Comparison of ENCODE assay signal across 9 cellular contexts in genomic region chr6:37624606-37625574, GRCh38.
DNase-seq lines count a peak whose midpoint lies in the region; ATAC-seq and TF ChIP-seq lines count a peak whose summit lies in the region.
"Had no signal": no experiment of that assay in that cellular context is flagged by ENCODE, and none has a peak within 500 bp of the region (broad histone marks: within the 10 kb centered on the region; RNA-seq: fewer than 3 reads in every experiment).

No MANE protein-coding gene starts in this region.

- no peaks in the 10 kb centered on the region for H3K36me3 ChIP-seq in OCI-LY3 (replicated peaks; ENCODE audit: low read depth, low read length)

- H3K56ac ChIP-seq in H9 (ENCODE audit: insufficient read length, low read depth, low read length): no peak overlapping the region

- no peak overlapping the region for H4K91ac ChIP-seq in H9 (ENCODE audit: insufficient read length, low read depth, low read length)

- no peak overlapping the region for H3K27ac Mint-ChIP-seq in effector memory CD8-positive, alpha-beta T cell
- H3K27ac Mint-ChIP-seq in H9: no peak overlapping the region
- H3K27ac Mint-ChIP-seq: stimulated activated naive CD8-positive, alpha-beta T cell treated with anti-CD3 and anti-CD28 coated beads, Interleukin-15, Interleukin-2, amounts not matched to agents 100 ng/mL and 50 ng/mL, for 24 hours had no signal

- peak overlapping the region; percentile 19; the same call in 1 of the 2 replicates for H3K4me3 ChIP-seq in OCI-LY3 (ENCODE audit: low read length)

- H4K8ac ChIP-seq in H9 (replicated peaks; ENCODE audit: insufficient read length, low read depth, low read length): no peak overlapping the region

- no peaks in the 10 kb centered on the region for H3K23me2 ChIP-seq in H9 (ENCODE audit: insufficient read length, low read depth, low read length, poor library complexity, severe bottlenecking)

- no peaks in the 10 kb centered on the region for H3K9me3 Mint-ChIP-seq in effector memory CD8-positive, alpha-beta T cell
- no peaks in the 10 kb centered on the region for H3K9me3 Mint-ChIP-seq in H9
- H3K9me3 Mint-ChIP-seq: stimulated activated naive CD8-positive, alpha-beta T cell treated with anti-CD3 and anti-CD28 coated beads, Interleukin-15, Interleukin-2, amounts not matched to agents 100 ng/mL and 50 ng/mL, for 24 hours had no signal

- H2BK20ac ChIP-seq in H9 (ENCODE audit: low read depth, low read length, poor library complexity, severe bottlenecking): no peak overlapping the region

- H4K5ac ChIP-seq in H9 (ENCODE audit: insufficient read length, low read depth, low read length): no peak overlapping the region

- H2BK120ac ChIP-seq in H9 (ENCODE audit: low read depth, low read length, poor library complexity, severe bottlenecking): no peak overlapping the region

- H2BK5ac ChIP-seq in H9 (ENCODE audit: insufficient read length, low read length): no peak overlapping the region

- no peak overlapping the region for H2AK5ac ChIP-seq in H9 (ENCODE audit: insufficient read length, low read length)

- H3T11ph ChIP-seq in H9 (ENCODE audit: low read length): no peak overlapping the region

- H3K9me3 ChIP-seq in OCI-LY3 (ENCODE audit: insufficient read depth, low read length): no peaks in the 10 kb centered on the region
- no peaks in the 10 kb centered on the region for H3K9me3 ChIP-seq in H9 (ENCODE audit: control insufficient read depth, low read depth, low read length)

- ATAC-seq in effector memory CD8-positive, alpha-beta T cell (replicated peaks): peak; percentile 36
- ATAC-seq in GM21447 (IDR thresholded peaks at IDR 0.05; ENCODE audit: unreplicated experiment) (no peak), HG03565 (IDR thresholded peaks at IDR 0.05; ENCODE audit: unreplicated experiment) (no peak)

- H3K4me1 ChIP-seq in OCI-LY3 (ENCODE audit: low read length) (peaks cover 8% of the 10 kb centered on the region), H9 (ENCODE audit: insufficient read depth, low read length) (no peaks in the 10 kb centered on the region)

- H4K20me1 ChIP-seq in OCI-LY3 (ENCODE audit: insufficient read depth, low read length) (no peaks in the 10 kb centered on the region), H9 (ENCODE audit: control insufficient read depth, insufficient read depth, insufficient read length) (no peaks in the 10 kb centered on the region)

- peak overlapping the region; percentile 3 to 24 for H3K4me3 Mint-ChIP-seq in effector memory CD8-positive, alpha-beta T cell
- no peak overlapping the region for H3K4me3 Mint-ChIP-seq in H9
- H3K4me3 Mint-ChIP-seq: stimulated activated naive CD8-positive, alpha-beta T cell treated with anti-CD3 and anti-CD28 coated beads, Interleukin-15, Interleukin-2, amounts not matched to agents 100 ng/mL and 50 ng/mL, for 24 hours had no signal

- H3K9ac ChIP-seq in OCI-LY3 (ENCODE audit: low read length) (no peak overlapping the region), H9 (ENCODE audit: extremely low read depth, insufficient read length, low read length) (no peak overlapping the region)

- peaks cover 12 to 81% of the 10 kb centered on the region in 2 donors for H3K27me3 Mint-ChIP-seq in effector memory CD8-positive, alpha-beta T cell
- peaks cover 23% of the 10 kb centered on the region for H3K27me3 Mint-ChIP-seq in H9 (ENCODE audit: low read depth)

- H3K4ac ChIP-seq in H9 (ENCODE audit: low read depth, low read length): no peak overlapping the region

- no peaks in the 10 kb centered on the region for H3K36me3 Mint-ChIP-seq in effector memory CD8-positive, alpha-beta T cell (ENCODE audit: insufficient read depth)
- H3K36me3 Mint-ChIP-seq in H9 (ENCODE audit: insufficient read depth in 1 of 3, low read depth in 3 of 3): no peaks in the 10 kb centered on the region

- no CpG with 5 or more reads among the region's 36 CpGs for WGBS in H9 (ENCODE audit: extremely low coverage, insufficient read length, low lambda C conversion rate)

- no peak overlapping the region for H2BK15ac ChIP-seq in H9 (ENCODE audit: low read depth, low read length)

- H3K4me1 Mint-ChIP-seq in effector memory CD8-positive, alpha-beta T cell (ENCODE audit: low read depth in 2 of 2): peaks cover 9 to 10% of the 10 kb centered on the region in 2 donors
- peaks cover 12% of the 10 kb centered on the region in 2 experiments for H3K4me1 Mint-ChIP-seq in H9

- no peak overlapping the region for H3K18ac ChIP-seq in H9 (ENCODE audit: insufficient read length, low read depth, low read length)

- H3K27ac ChIP-seq in OCI-LY3 (ENCODE audit: low read length): no peak overlapping the region
- H3K27ac ChIP-seq in H9 (ENCODE audit: insufficient read length, low read depth, low read length): no peak overlapping the region

- no peak overlapping the region for H2AFZ ChIP-seq in OCI-LY3 (ENCODE audit: low read depth, low read length)
- no peak overlapping the region for H2AFZ ChIP-seq in H9 (ENCODE audit: low read length)

- H3K23ac ChIP-seq in H9 (ENCODE audit: insufficient read length, low read depth, low read length): no peak overlapping the region

- TF ChIP-seq CTCF in OCI-LY3 (IDR thresholded peaks at IDR 0.05; ENCODE audit: low read depth, low read length) (no peak), H9 (conservative IDR thresholded peaks at IDR 0.05) (no peak)

- no peak overlapping the region for H3K14ac ChIP-seq in H9 (ENCODE audit: insufficient read depth, low read length)

- H3K27me3 ChIP-seq in OCI-LY3 (ENCODE audit: low read depth, low read length) (peaks cover 33% of the 10 kb centered on the region), H9 (ENCODE audit: insufficient read depth, low read length) (no peaks in the 10 kb centered on the region)

- no peaks in the 10 kb centered on the region for H3K79me1 ChIP-seq in H9 (ENCODE audit: insufficient read depth, low read depth, low read length, poor library complexity, severe bottlenecking)

- H3K4me2 ChIP-seq in OCI-LY3 (ENCODE audit: low read length) (peak overlapping the region; percentile 38), H9 (ENCODE audit: insufficient read depth, insufficient read length, low read length) (no peak overlapping the region)

- DNase-seq in NCI-H2227 (lab: John Stamatoyannopoulos, UW; ENCODE audit: unreplicated experiment) (peak; percentile 79), NCI-H2227 treated with DMSO at 0.1 percent for 48 hours (lab: John Stamatoyannopoulos, UW) (no peak), occipital lobe (lab: John Stamatoyannopoulos, UW) (peak; percentile 14), H9 (no peak)
- no peak for DNase-seq in effector memory CD8-positive, alpha-beta T cell

- H3K79me2 ChIP-seq in OCI-LY3 (ENCODE audit: low read length): no peaks in the 10 kb centered on the region
- H3K79me2 ChIP-seq in H9 (ENCODE audit: insufficient read depth, low read length): no peaks in the 10 kb centered on the region

- no peak overlapping the region for H2BK12ac ChIP-seq in H9 (ENCODE audit: insufficient read length, low read depth, low read length)

Comparison
In these comparisons a context has a peak if more than half of its experiments do, and no peak if none do; other contexts are left out.
1. DNase-seq: peak in NCI-H2227 (single experiment) and occipital lobe (single experiment); none in NCI-H2227 treated with DMSO at 0.1 percent for 48 hours (single experiment), effector memory CD8-positive, alpha-beta T cell (0 of 3) and H9 (single experiment).
2. H3K4me3 Mint-ChIP-seq: peak in effector memory CD8-positive, alpha-beta T cell (2 of 2); none in H9 (0 of 2).